In the genomic region with DNA sequence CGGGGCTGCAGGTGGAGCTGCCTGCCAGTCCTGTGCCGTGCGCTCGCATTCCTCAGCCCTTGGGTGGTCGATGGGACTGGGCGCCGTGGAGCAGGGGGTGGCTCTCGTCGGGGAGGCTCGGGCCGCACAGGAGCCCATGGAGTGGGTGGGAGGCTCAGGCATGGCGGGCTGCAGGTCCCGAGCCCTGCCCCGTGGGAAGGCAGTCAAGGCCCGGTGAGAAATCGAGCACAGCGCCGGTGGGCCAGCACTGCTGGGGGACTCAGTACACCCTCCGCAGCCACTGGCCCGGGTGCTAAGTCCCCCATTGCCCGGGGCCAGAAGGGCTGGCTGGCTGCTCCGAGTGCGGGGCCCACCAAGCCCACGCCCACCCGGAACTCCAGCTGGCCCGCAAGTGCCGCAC, we compare ENCODE assay signal across 9 cellular contexts. TPM values are rescaled to one million over a fixed set of nuclear protein-coding genes. Genes with fewer than 3 reads are reported as not detected.
DNase-seq lines count a peak whose midpoint lies in the region; ATAC-seq and TF ChIP-seq lines count a peak whose summit lies in the region.
"Not testable (repeated sequence)": the region's sequence is repeated elsewhere in the genome, so short reads cannot be mapped to it uniquely, and the experiment has no call there.
"Had no signal": no experiment of that assay in that cellular context is flagged by ENCODE, and none has a peak within 500 bp of the region (broad histone marks: within the 10 kb centered on the region; RNA-seq: fewer than 3 reads in every experiment).

No MANE protein-coding gene starts in this region.

- H3K27me3 ChIP-seq in CD4-positive, alpha-beta T cell (ENCODE audit: control insufficient read depth, insufficient read depth, low read length); dorsolateral prefrontal cortex; naive thymus-derived CD4-positive, alpha-beta T cell (ENCODE audit: control insufficient read depth in 2 of 2, insufficient read depth in 2 of 2, low read length in 2 of 2); gastrocnemius medialis; transverse colon: not testable (repeated sequence)

- H3K4me1 ChIP-seq in naive thymus-derived CD4-positive, alpha-beta T cell (ENCODE audit: control insufficient read depth in 2 of 2, insufficient read depth in 2 of 2, low read length in 2 of 2), result peaks cover 80 to 84% of the 10 kb centered on the region in 2 donors
- H3K4me1 ChIP-seq in gastrocnemius medialis (peaks cover 73 to 85% of the 10 kb centered on the region in 2 donors), transverse colon (peaks cover 0 to 20% (median 11%) of the 10 kb centered on the region in 4 donors)

- peak overlapping the region; percentile 97 for H3K27ac Mint-ChIP-seq in CD4-positive, alpha-beta T cell
- peak overlapping the region; percentile 93 for H3K27ac Mint-ChIP-seq in activated CD4-positive, alpha-beta T cell treated with anti-CD3 and anti-CD28 coated beads, Interleukin-2, amount 10 ng/mL, durations not matched to agents 7 days and 5 days
- peak overlapping the region; percentile 97 for H3K27ac Mint-ChIP-seq in activated naive CD8-positive, alpha-beta T cell
- H3K27ac Mint-ChIP-seq in naive thymus-derived CD4-positive, alpha-beta T cell, result peak overlapping the region in 7 of 9 donors; percentile 31 to 99 (median 95)

- in situ Hi-C loops in gastrocnemius medialis (cut with MboI; ENCODE audit: low sequenced_read_pairs in 4 of 4), result loop anchor here in 1 of 4 donors (10.0 kb wide), 1 partner anchor 64 kb away; no protein-coding TSS in a partner anchor
- in situ Hi-C loops in transverse colon (cut with MboI; ENCODE audit: low pct_ligation_motif_present in 1 of 4, low pct_unique_long_range_greater_than_20kb in 1 of 4, low sequenced_read_pairs in 3 of 4), result not testable (repeated sequence)

- peak overlapping the region; percentile 94 for H3K4me3 Mint-ChIP-seq in CD4-positive, alpha-beta T cell
- H3K4me3 Mint-ChIP-seq in activated CD4-positive, alpha-beta T cell treated with anti-CD3 and anti-CD28 coated beads, Interleukin-2, amount 10 ng/mL, durations not matched to agents 7 days and 5 days; activated naive CD8-positive, alpha-beta T cell: not testable (repeated sequence)
- peak overlapping the region in 4 of 10 donors; percentile 86 to 100 (median 88) for H3K4me3 Mint-ChIP-seq in naive thymus-derived CD4-positive, alpha-beta T cell

- H3K4me3 ChIP-seq in dorsolateral prefrontal cortex; naive thymus-derived CD4-positive, alpha-beta T cell (ENCODE audit: low read length); gastrocnemius medialis; transverse colon: not testable (repeated sequence)

- H3K4me1 Mint-ChIP-seq in CD4-positive, alpha-beta T cell (ENCODE audit: low read depth), result peaks cover 95% of the 10 kb centered on the region
- H3K4me1 Mint-ChIP-seq in activated CD4-positive, alpha-beta T cell treated with anti-CD3 and anti-CD28 coated beads, Interleukin-2, amount 10 ng/mL, durations not matched to agents 7 days and 5 days, result peaks cover 92% of the 10 kb centered on the region
- peaks cover 88% of the 10 kb centered on the region for H3K4me1 Mint-ChIP-seq in activated naive CD8-positive, alpha-beta T cell (ENCODE audit: low read depth)
- H3K4me1 Mint-ChIP-seq in naive thymus-derived CD4-positive, alpha-beta T cell, result peaks cover 80 to 96% (median 93%) of the 10 kb centered on the region in 7 donors

- peak overlapping the region; percentile 67 for H3K27ac ChIP-seq in CD4-positive, alpha-beta T cell (ENCODE audit: low read depth, low read length)
- H3K27ac ChIP-seq in dorsolateral prefrontal cortex (peak overlapping the region in 46 of 59 donors; percentile 4 to 95 (median 89)), gastrocnemius medialis (peak overlapping the region; percentile 89 to 95 (median 92))
- peak overlapping the region; percentile 68 for H3K27ac ChIP-seq in naive thymus-derived CD4-positive, alpha-beta T cell (ENCODE audit: low read depth, low read length)
- H3K27ac ChIP-seq in transverse colon, result not testable (repeated sequence)

- H3K9me3 Mint-ChIP-seq in CD4-positive, alpha-beta T cell; activated CD4-positive, alpha-beta T cell treated with anti-CD3 and anti-CD28 coated beads, Interleukin-2, amount 10 ng/mL, durations not matched to agents 7 days and 5 days; activated naive CD8-positive, alpha-beta T cell (ENCODE audit: low read depth); naive thymus-derived CD4-positive, alpha-beta T cell: not testable (repeated sequence)

- intact Hi-C loops in CD4-positive, alpha-beta T cell (cut with DNase I, micrococcal nuclease), result loop anchor here (2.0 to 5.0 kb wide), 3 partner anchors 14 to 42 kb away; no protein-coding TSS in a partner anchor
- intact Hi-C loops in dorsolateral prefrontal cortex (cut with DNase I) (loop anchor here in 1 of 2 donors (5.0 kb wide), 2 partner anchors 33 to 67 kb away; no protein-coding TSS in a partner anchor), gastrocnemius medialis (cut with DNase I; ENCODE audit: low total_unique reads) (loop anchor here (10.0 kb wide), 1 partner anchor 404 kb away; no protein-coding TSS in a partner anchor)
- intact Hi-C loops in naive thymus-derived CD4-positive, alpha-beta T cell (cut with micrococcal nuclease), result loop anchor here in 1 of 2 donors (5.0 kb wide), 1 partner anchor 163 kb away; the partner anchor contains the start of gene SECISBP2
- intact Hi-C loops in transverse colon (cut with DNase I; ENCODE audit: low total_unique reads), result not testable (repeated sequence)

- CTCF ChIA-PET in CD4-positive, alpha-beta T cell (lab: Charles Lee), result not testable (repeated sequence)
- CTCF ChIA-PET in activated CD4-positive, alpha-beta T cell treated with anti-CD3 and anti-CD28 coated beads, Interleukin-2, amount 10 ng/mL, durations not matched to agents 7 days and 5 days (lab: Charles Lee), result interaction anchor here (2.2 kb wide), 1 partner anchor 11 kb away, joined by 6 read pairs; no protein-coding TSS in a partner anchor
- CTCF ChIA-PET in naive thymus-derived CD4-positive, alpha-beta T cell (lab: Charles Lee), result interaction anchor here (1.6 to 3.8 kb wide), 2 partner anchors 50 to 68 kb away, joined by 8 to 12 read pairs; no protein-coding TSS in a partner anchor

- TF ChIP-seq POLR2A in gastrocnemius medialis (IDR thresholded peaks at IDR 0.05); transverse colon (IDR thresholded peaks at IDR 0.05): not testable (repeated sequence)

- 99% methylated on average over 21 of the region's 27 CpGs; no CpG with 5 or more reads in 1 of the 2 donors for WGBS in transverse colon (ENCODE audit: low coverage in 1 of 2), 2 donors

- DNase-seq in CD4-positive, alpha-beta T cell, result peak in 1 of 10 experiments; percentile 16
- DNase-seq in activated CD4-positive, alpha-beta T cell treated with anti-CD3 and anti-CD28 coated beads, Interleukin-2, amount 10 ng/mL, durations not matched to agents 7 days and 5 days; gastrocnemius medialis: not testable (repeated sequence)
- DNase-seq in activated CD8-positive, alpha-beta memory T cell treated with anti-CD3 and anti-CD28 coated beads, Interleukin-2, amount 50 U/mL, for 48 hours, result peak; percentile 52
- DNase-seq in dorsolateral prefrontal cortex (peak in 1 of 10 donors; percentile 21), transverse colon (peak; percentile 3)
- DNase-seq in naive thymus-derived CD4-positive, alpha-beta T cell, result peak in 1 of 9 donors; percentile 14

- TF ChIP-seq CTCF in CD4-positive, alpha-beta T cell (IDR thresholded peaks at IDR 0.05); dorsolateral prefrontal cortex (IDR thresholded peaks at IDR 0.05 in 54 of 56, conservative IDR thresholded peaks at IDR 0.05 in 2 of 56; ENCODE audit: low read depth in 1 of 56, partially characterized antibody in 56 of 56); gastrocnemius medialis (IDR thresholded peaks at IDR 0.05 in 4 of 5, conservative IDR thresholded peaks at IDR 0.05 in 1 of 5); transverse colon (IDR thresholded peaks at IDR 0.05): not testable (repeated sequence)

- POLR2A ChIA-PET in CD4-positive, alpha-beta T cell (lab: Charles Lee), result interaction anchor here (0.9 to 4.1 kb wide), 10 partner anchors 9 to 56 kb away, joined by 3 to 44 read pairs (median 6); no protein-coding TSS in a partner anchor
- POLR2A ChIA-PET in activated CD4-positive, alpha-beta T cell treated with anti-CD3 and anti-CD28 coated beads, Interleukin-2, amount 10 ng/mL, durations not matched to agents 7 days and 5 days (lab: Charles Lee), result not testable (repeated sequence)
- POLR2A ChIA-PET in naive thymus-derived CD4-positive, alpha-beta T cell (lab: Charles Lee), result interaction anchor here (1.1 to 5.3 kb wide), 3 partner anchors 11 to 56 kb away, joined by 3 to 45 read pairs (median 5); no protein-coding TSS in a partner anchor

- H3K9me3 ChIP-seq in CD4-positive, alpha-beta T cell (ENCODE audit: control insufficient read depth, low read length); naive thymus-derived CD4-positive, alpha-beta T cell (ENCODE audit: control insufficient read depth in 2 of 3, low read length in 3 of 3); gastrocnemius medialis; transverse colon: not testable (repeated sequence)

- peaks cover 82% of the 10 kb centered on the region for H3K36me3 Mint-ChIP-seq in CD4-positive, alpha-beta T cell (ENCODE audit: low read depth)
- peaks cover 84% of the 10 kb centered on the region for H3K36me3 Mint-ChIP-seq in activated CD4-positive, alpha-beta T cell treated with anti-CD3 and anti-CD28 coated beads, Interleukin-2, amount 10 ng/mL, durations not matched to agents 7 days and 5 days (ENCODE audit: low read depth)
- H3K36me3 Mint-ChIP-seq in activated naive CD8-positive, alpha-beta T cell, result peaks cover 29% of the 10 kb centered on the region
- peaks cover 14 to 54% (median 47%) of the 10 kb centered on the region in 5 donors for H3K36me3 Mint-ChIP-seq in naive thymus-derived CD4-positive, alpha-beta T cell

- ATAC-seq in CD4-positive, alpha-beta T cell (ENCODE audit: poor library complexity); naive thymus-derived CD4-positive, alpha-beta T cell; gastrocnemius medialis: not testable (repeated sequence)

- H3K27me3 Mint-ChIP-seq in CD4-positive, alpha-beta T cell; activated CD4-positive, alpha-beta T cell treated with anti-CD3 and anti-CD28 coated beads, Interleukin-2, amount 10 ng/mL, durations not matched to agents 7 days and 5 days; activated naive CD8-positive, alpha-beta T cell; naive thymus-derived CD4-positive, alpha-beta T cell: not testable (repeated sequence)

- not testable (repeated sequence) for TF ChIP-seq EP300 in transverse colon (IDR thresholded peaks at IDR 0.05; ENCODE audit: low read depth)

- peaks cover 0 to 22% (median 0%) of the 10 kb centered on the region in 3 experiments for H3K36me3 ChIP-seq in naive thymus-derived CD4-positive, alpha-beta T cell (ENCODE audit: control insufficient read depth in 2 of 3, insufficient read depth in 3 of 3, low read length in 3 of 3)
- H3K36me3 ChIP-seq in gastrocnemius medialis, transverse colon: not testable (repeated sequence)

RNA-seq across cellular contexts. Expression of gene SEMA4D, which starts 17.5 kb away (rescaled TPM):
- 100 to 1,000 TPM; 399 to 430 TPM for total RNA-seq in CD4-positive, alpha-beta T cell
- total RNA-seq in activated CD4-positive, alpha-beta T cell treated with anti-CD3 and anti-CD28 coated beads, Interleukin-2, amount 10 ng/mL, durations not matched to agents 7 days and 5 days, result 100 to 1,000 TPM; 334 to 336 TPM
- total RNA-seq in dorsolateral prefrontal cortex (100 to 1,000 TPM in 116 of 120 experiments, 10 to 100 TPM in 4; 90.5 to 697 (median 192) TPM), gastrocnemius medialis (10 to 100 TPM; 23.6 to 77.0 (median 41.3) TPM), transverse colon (10 to 100 TPM in 3 of 4 donors, 1 to 10 TPM in 1; 8.7 to 29.1 (median 14.5) TPM)
- total RNA-seq in naive thymus-derived CD4-positive, alpha-beta T cell, result 100 to 1,000 TPM; 389 to 465 (median 460) TPM
- 100 to 1,000 TPM; 114 to 268 TPM for polyA plus RNA-seq in naive thymus-derived CD4-positive, alpha-beta T cell
- total RNA-seq: HFFc6 had no signal
